1 cellular context compared by ENCODE assay signal in genomic region chr11:93842034-93842433, GRCh38.
TF ChIP-seq lines count a peak whose summit lies in the region.

No MANE protein-coding gene starts in this region.

TF ChIP-seq in HCT116, 20 proteins besides CTCF, POLR2A, EP300 and RAD21 (continued from another document):
- TF ChIP-seq REST (IDR thresholded peaks at IDR 0.05; ENCODE audit: low read depth) (no peak), ZNF274 (IDR thresholded peaks at IDR 0.05; ENCODE audit: low read depth, low read length) (no peak)
